In the genomic region with DNA sequence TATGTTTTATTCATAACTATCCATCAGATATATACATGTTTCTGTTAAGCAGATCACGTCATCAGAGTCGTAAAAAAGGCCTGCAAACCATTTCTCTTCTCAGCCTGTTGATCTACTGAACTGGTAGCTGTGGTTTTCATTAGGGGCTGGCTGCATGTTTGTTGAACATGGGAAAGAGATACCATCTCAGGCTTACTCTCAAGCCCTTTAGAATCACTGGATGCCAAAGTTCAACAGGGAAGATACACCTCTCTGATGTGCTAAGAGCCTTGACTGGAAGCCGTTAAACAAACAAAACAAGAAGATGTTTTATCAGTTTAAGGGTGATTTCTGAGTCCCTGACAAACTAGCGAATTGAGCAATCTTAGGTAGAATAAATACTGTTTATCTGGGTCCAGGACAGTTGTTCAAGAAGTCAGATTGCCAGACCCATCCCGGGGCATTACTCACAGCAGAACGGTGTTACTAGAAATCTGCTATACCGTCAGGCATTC, we compare ENCODE assay signal across 22 cellular contexts.
"Had no signal": no experiment of that assay in that cellular context is flagged by ENCODE, and none has a peak within 500 bp of the region (broad histone marks: within the 10 kb centered on the region; RNA-seq: fewer than 3 reads in every experiment).

No MANE protein-coding gene starts in this region.

- H3K9me3 ChIP-seq: left ventricle myocardium inferior, pancreas, sigmoid colon, tibial nerve, vagina had no signal

- FAIRE-seq: endometrium, frontal cortex, pancreas had no signal

- H3K36me3 ChIP-seq: brain microvascular endothelial cell, left ventricle myocardium inferior, pancreas, tibial nerve, vagina had no signal

- DNase-seq: activated CD4-positive, alpha-beta T cell treated with anti-CD3 and anti-CD28 coated beads, Interleukin-2, amount 10 ng/mL, durations not matched to agents 24 days and 14 days; activated CD8-positive, alpha-beta memory T cell treated with anti-CD3 and anti-CD28 coated beads, Interleukin-2, amount 50 U/mL, for 4 hours; activated effector memory CD4-positive, alpha-beta T cell treated with Interleukin-2 at 50 U/mL for 16 hours; activated naive CD4-positive, alpha-beta T cell treated with anti-CD3 and anti-CD28 coated beads, Interleukin-2, amount 10 ng/mL, durations not matched to agents 7 days and 5 days; activated naive CD8-positive, alpha-beta T cell treated with anti-CD3 and anti-CD28 coated beads, Interleukin-2, amount 50 U/mL, for 24 hours; activated T-cell treated with anti-CD3 and anti-CD28 coated beads, Interleukin-2, amount 50 U/mL, for 48 hours; aorta; brain microvascular endothelial cell; erythroblast; left ventricle myocardium inferior; naive thymus-derived CD8-positive, alpha-beta T cell; pancreas; sigmoid colon; stimulated activated CD4-positive, alpha-beta T cell treated with anti-CD3 and anti-CD28 coated beads, Interleukin-12 subunit alpha, Interleukin-12 subunit beta, amount 100 ng/mL, for 4 hours; stimulated activated CD4-positive, alpha-beta T cell treated with anti-CD3 and anti-CD28 coated beads, Interleukin-1b, Interleukin-23, amount 100 ng/mL, for 48 hours; stimulated activated naive CD8-positive, alpha-beta T cell treated with anti-CD3 and anti-CD28 coated beads, Interleukin-15, Interleukin-2, amounts not matched to agents 100 U/mL and 50 U/mL, for 24 hours; T1000 had no signal

- H3K27ac ChIP-seq: brain microvascular endothelial cell, coronary artery, left ventricle myocardium inferior, pancreas, sigmoid colon, tibial nerve, vagina had no signal

- ATAC-seq: activated naive CD8-positive, alpha-beta T cell treated with anti-CD3 and anti-CD28 coated beads, Interleukin-2, amount 50 U/mL, for 24 hours; naive thymus-derived CD8-positive, alpha-beta T cell; pancreas; stimulated activated naive CD8-positive, alpha-beta T cell treated with anti-CD3 and anti-CD28 coated beads, Interleukin-15, Interleukin-2, amounts not matched to agents 100 U/mL and 50 U/mL, for 24 hours had no signal

- H3K4me3 ChIP-seq: coronary artery, left ventricle myocardium inferior, pancreas, sigmoid colon, tibial nerve, vagina had no signal

- H3K4me1 ChIP-seq: pancreas, tibial nerve, vagina had no signal

- H3K27me3 ChIP-seq: brain microvascular endothelial cell, pancreas, sigmoid colon, tibial nerve, vagina had no signal
